In the genomic region with DNA sequence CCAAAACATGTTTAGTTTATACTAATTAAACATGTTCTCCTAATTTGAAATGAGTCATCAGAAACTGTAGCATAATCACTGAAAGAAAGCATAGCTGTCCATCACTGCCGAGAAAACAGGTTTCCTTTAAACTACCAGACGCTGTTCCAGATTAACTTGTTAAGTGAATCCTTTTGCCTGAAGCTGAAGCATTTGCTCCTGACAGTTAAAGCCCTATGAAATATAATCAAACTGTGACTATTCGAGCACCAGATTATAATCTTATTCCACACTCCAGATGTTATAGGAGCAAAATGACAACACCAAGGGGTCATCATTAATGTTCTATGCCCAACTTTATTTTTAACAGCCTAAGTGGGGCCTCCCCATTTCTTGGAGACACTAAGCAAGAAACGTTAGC, we compare ENCODE assay signal across 17 cellular contexts.
DNase-seq lines count a peak whose midpoint lies in the region; ATAC-seq and TF ChIP-seq lines count a peak whose summit lies in the region.
"Had no signal": no experiment of that assay in that cellular context is flagged by ENCODE, and none has a peak within 500 bp of the region (broad histone marks: within the 10 kb centered on the region; RNA-seq: fewer than 3 reads in every experiment).

No MANE protein-coding gene starts in this region.

- H3K36me3 Mint-ChIP-seq in chondrocyte (ENCODE audit: low read depth) = peaks cover 39% of the 10 kb centered on the region

- ATAC-seq in stimulated activated naive CD8-positive, alpha-beta T cell treated with anti-CD3 and anti-CD28 coated beads, Interleukin-15, amount 100 ng/mL, for 72 hours = no peak
- ATAC-seq: GM12878 had no signal

- H2BK120ac ChIP-seq in mesenchymal stem cell (ENCODE audit: low read depth, low read length) = no peak overlapping the region

- TF ChIP-seq POLR2A in sigmoid colon (IDR thresholded peaks at IDR 0.05) (no peak), spleen (IDR thresholded peaks at IDR 0.05) (no peak)

- H3K4me3 ChIP-seq in HEK293 (ENCODE audit: low read depth, low read length) = no peak overlapping the region
- H3K4me3 ChIP-seq in mesenchymal stem cell (ENCODE audit: insufficient read depth in 1 of 2, low read depth in 1 of 2, low read length in 2 of 2) = no peak overlapping the region
- H3K4me3 ChIP-seq in sigmoid colon = no peak overlapping the region
- no peak overlapping the region for H3K4me3 ChIP-seq in spleen
- H3K4me3 ChIP-seq: GM12878, MG63, PC-9 had no signal

- H3K4me1 Mint-ChIP-seq in chondrocyte (ENCODE audit: low read depth) = peaks cover 36% of the 10 kb centered on the region
- H3K4me1 Mint-ChIP-seq in stimulated activated naive CD8-positive, alpha-beta T cell treated with anti-CD3 and anti-CD28 coated beads, Interleukin-15, amount 100 ng/mL, for 72 hours = no peaks in the 10 kb centered on the region

- H3K27ac ChIP-seq in HEK293 (ENCODE audit: extremely low read depth, low read depth, low read length) (peak overlapping the region; percentile 44; the same call in 1 of the 2 replicates), mesenchymal stem cell (ENCODE audit: low read length, poor library complexity, severe bottlenecking) (peak overlapping the region; percentile 37), sigmoid colon (peak overlapping the region; percentile 49 to 72 (median 62)), spleen (no peak overlapping the region), substantia nigra (ENCODE audit: low read depth, low read length, poor library complexity, severe bottlenecking) (no peak overlapping the region)
- H3K27ac ChIP-seq: PC-9 had no signal

- H3K14ac ChIP-seq in mesenchymal stem cell (ENCODE audit: low read length in 2 of 2) = no peak overlapping the region

- no peak overlapping the region for H4K91ac ChIP-seq in mesenchymal stem cell (ENCODE audit: low read length)

- no peak overlapping the region for H3K9ac ChIP-seq in mesenchymal stem cell (ENCODE audit: low read length)

- H3K27me3 ChIP-seq in mesenchymal stem cell (ENCODE audit: control insufficient read depth in 1 of 2, insufficient read depth in 1 of 2, low read length in 2 of 2) (no peaks in the 10 kb centered on the region), sigmoid colon (no peaks in the 10 kb centered on the region), spleen (replicated peaks in 1 of 7) (no peaks in the 10 kb centered on the region)
- H3K27me3 ChIP-seq: MG63 had no signal

- no peak overlapping the region for H3K4ac ChIP-seq in mesenchymal stem cell (ENCODE audit: low read depth in 1 of 2, low read length in 2 of 2)

- no peak overlapping the region for H3K18ac ChIP-seq in mesenchymal stem cell (ENCODE audit: low read depth in 1 of 2, low read length in 2 of 2)

- no peak overlapping the region for H3K4me2 ChIP-seq in mesenchymal stem cell (ENCODE audit: low read length, poor library complexity, severe bottlenecking)
- H3K4me2 ChIP-seq: PC-9 had no signal

- H4K8ac ChIP-seq in mesenchymal stem cell (ENCODE audit: low read length) = no peak overlapping the region

- no peak for TF ChIP-seq CTCF in HEK293 (tag by site-specific recombination; IDR thresholded peaks at IDR 0.05)
- TF ChIP-seq CTCF in chondrocyte (IDR thresholded peaks at IDR 0.05) = no peak
- TF ChIP-seq CTCF in sigmoid colon (IDR thresholded peaks at IDR 0.05) = no peak
- no peak for TF ChIP-seq CTCF in spleen (IDR thresholded peaks at IDR 0.05 in 8 of 11, conservative IDR thresholded peaks at IDR 0.05 in 3 of 11)

- H3K27me3 Mint-ChIP-seq in chondrocyte (ENCODE audit: low read depth) = no peaks in the 10 kb centered on the region
- H3K27me3 Mint-ChIP-seq in stimulated activated naive CD8-positive, alpha-beta T cell treated with anti-CD3 and anti-CD28 coated beads, Interleukin-15, amount 100 ng/mL, for 72 hours = peaks cover 9% of the 10 kb centered on the region

- no peak overlapping the region for H3K4me3 Mint-ChIP-seq in chondrocyte (ENCODE audit: unreplicated experiment)
- H3K4me3 Mint-ChIP-seq in stimulated activated naive CD8-positive, alpha-beta T cell treated with anti-CD3 and anti-CD28 coated beads, Interleukin-15, amount 100 ng/mL, for 72 hours = no peak overlapping the region

- H3K9me3 ChIP-seq in HEK293 (ENCODE audit: control insufficient read depth, insufficient read depth, low read depth, low read length) (no peaks in the 10 kb centered on the region), mesenchymal stem cell (ENCODE audit: control insufficient read depth, low read length) (no peaks in the 10 kb centered on the region), sigmoid colon (no peaks in the 10 kb centered on the region), spleen (no peaks in the 10 kb centered on the region)
- H3K9me3 ChIP-seq: MG63 had no signal

- H2BK5ac ChIP-seq in mesenchymal stem cell (ENCODE audit: low read depth, low read length, poor library complexity, severe bottlenecking) = no peak overlapping the region

- WGBS in mesenchymal stem cell = 91% methylated on average over 4 of the region's 4 CpGs
- WGBS in sigmoid colon, 2 donors = 81 to 89% methylated on average over 4 of the region's 4 CpGs
- WGBS in spleen, 5 donors = 77 to 94% (median 85%) methylated on average over 4 of the region's 4 CpGs

- DNase-seq in chondrocyte (ENCODE audit: low spot score) (no peak), mesenchymal stem cell (no peak), sigmoid colon (no peak), spleen (no peak), substantia nigra (lab: John Stamatoyannopoulos, UW) (no peak)
- no peak for DNase-seq in stimulated activated naive CD8-positive, alpha-beta T cell treated with anti-CD3 and anti-CD28 coated beads, Interleukin-15, amount 100 ng/mL, for 72 hours
- DNase-seq in activated CD8-positive, alpha-beta memory T cell treated with anti-CD3 and anti-CD28 coated beads, Interleukin-2, amount 50 U/mL, for 48 hours = no peak
- DNase-seq: DMS 273 treated with DMSO at 0.1 percent for 48 hours, GDM1, GOT3, NCI-H146, NCI-H510A, NCI-H82 had no signal

- H2BK12ac ChIP-seq in mesenchymal stem cell (ENCODE audit: low read length in 2 of 2) = no peak overlapping the region

- no peak overlapping the region for H2AK5ac ChIP-seq in mesenchymal stem cell (ENCODE audit: low read length, severe bottlenecking)

- TF ChIP-seq EP300 in sigmoid colon (IDR thresholded peaks at IDR 0.05) = no peak

- peaks cover 0 to 48% of the 10 kb centered on the region in 2 experiments; a peak in 1 of 3 replicates for H3K36me3 ChIP-seq in HEK293 (ENCODE audit: control insufficient read depth in 2 of 2, insufficient read depth in 1 of 2, low read length in 2 of 2)
- peaks cover 2 to 40% of the 10 kb centered on the region in 2 experiments for H3K36me3 ChIP-seq in mesenchymal stem cell (ENCODE audit: control insufficient read depth in 1 of 2, insufficient read depth in 2 of 2, low read depth in 1 of 2, low read length in 2 of 2)
- H3K36me3 ChIP-seq in sigmoid colon = peaks cover 0 to 23% (median 3%) of the 10 kb centered on the region in 4 donors
- peaks cover 0 to 32% (median 0%) of the 10 kb centered on the region in 6 donors for H3K36me3 ChIP-seq in spleen

- H2AFZ ChIP-seq in mesenchymal stem cell (ENCODE audit: low read depth, low read length) = no peak overlapping the region
- H2AFZ ChIP-seq: PC-9 had no signal

- H2BK15ac ChIP-seq in mesenchymal stem cell (ENCODE audit: low read depth, poor library complexity, severe bottlenecking) = no peak overlapping the region

- POLR2A ChIA-PET in HEK293 (lab: Yijun Ruan, JAX) = no interaction called here

- H3K23ac ChIP-seq in mesenchymal stem cell (ENCODE audit: low read length in 2 of 2) = no peak overlapping the region

- H3K4me1 ChIP-seq in HEK293 (ENCODE audit: control insufficient read depth, insufficient read depth, low read length) (peaks cover 13% of the 10 kb centered on the region), mesenchymal stem cell (ENCODE audit: control insufficient read depth, insufficient read depth, low read depth, low read length) (peaks cover 9% of the 10 kb centered on the region), sigmoid colon (peaks cover 0 to 44% (median 31%) of the 10 kb centered on the region in 4 donors), spleen (no peaks in the 10 kb centered on the region)

- peaks cover 30% of the 10 kb centered on the region for H3K79me1 ChIP-seq in mesenchymal stem cell (replicated peaks; ENCODE audit: low read length, poor library complexity, severe bottlenecking)

- peak overlapping the region; percentile 82 for H3K27ac Mint-ChIP-seq in chondrocyte (ENCODE audit: unreplicated experiment)
- no peak overlapping the region for H3K27ac Mint-ChIP-seq in stimulated activated naive CD8-positive, alpha-beta T cell treated with anti-CD3 and anti-CD28 coated beads, Interleukin-15, amount 100 ng/mL, for 72 hours

- H3K9me3 Mint-ChIP-seq in chondrocyte (ENCODE audit: low read depth) = no peaks in the 10 kb centered on the region
- H3K9me3 Mint-ChIP-seq in stimulated activated naive CD8-positive, alpha-beta T cell treated with anti-CD3 and anti-CD28 coated beads, Interleukin-15, amount 100 ng/mL, for 72 hours = no peaks in the 10 kb centered on the region

- CTCF ChIA-PET in HEK293 (lab: Yijun Ruan, JAX) = no interaction called here

- intact Hi-C loops in sigmoid colon (cut with DNase I) = no loop called here
- intact Hi-C loops in spleen (cut with DNase I; ENCODE audit: low total_unique reads) = no loop called here

TF ChIP-seq in HEK293, 187 proteins besides CTCF, POLR2A, EP300 and RAD21 (continues in another document):
- TF ChIP-seq ZNF132 (tag by site-specific recombination; IDR thresholded peaks at IDR 0.05; ENCODE audit: borderline replicate concordance) = no peak
- TF ChIP-seq, protein P1, sequence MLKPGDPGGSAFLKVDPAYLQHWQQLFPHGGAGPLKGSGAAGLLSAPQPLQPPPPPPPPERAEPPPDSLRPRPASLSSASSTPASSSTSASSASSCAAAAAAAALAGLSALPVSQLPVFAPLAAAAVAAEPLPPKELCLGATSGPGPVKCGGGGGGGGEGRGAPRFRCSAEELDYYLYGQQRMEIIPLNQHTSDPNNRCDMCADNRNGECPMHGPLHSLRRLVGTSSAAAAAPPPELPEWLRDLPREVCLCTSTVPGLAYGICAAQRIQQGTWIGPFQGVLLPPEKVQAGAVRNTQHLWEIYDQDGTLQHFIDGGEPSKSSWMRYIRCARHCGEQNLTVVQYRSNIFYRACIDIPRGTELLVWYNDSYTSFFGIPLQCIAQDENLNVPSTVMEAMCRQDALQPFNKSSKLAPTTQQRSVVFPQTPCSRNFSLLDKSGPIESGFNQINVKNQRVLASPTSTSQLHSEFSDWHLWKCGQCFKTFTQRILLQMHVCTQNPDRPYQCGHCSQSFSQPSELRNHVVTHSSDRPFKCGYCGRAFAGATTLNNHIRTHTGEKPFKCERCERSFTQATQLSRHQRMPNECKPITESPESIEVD (tag by site-specific recombination; IDR thresholded peaks at IDR 0.05) = peak; percentile 71
- no peak for TF ChIP-seq ZIC2 (tag by site-specific recombination; IDR thresholded peaks at IDR 0.05)

Comparison
In these comparisons a context has a peak if more than half of its experiments do, and no peak if none do; other contexts are left out.
1. H3K27ac ChIP-seq: peak in HEK293 (single experiment), mesenchymal stem cell (single experiment) and sigmoid colon (4 of 4); none in spleen (0 of 8) and substantia nigra (single experiment).